36 cellular contexts compared by ENCODE assay signal in the genomic region with DNA sequence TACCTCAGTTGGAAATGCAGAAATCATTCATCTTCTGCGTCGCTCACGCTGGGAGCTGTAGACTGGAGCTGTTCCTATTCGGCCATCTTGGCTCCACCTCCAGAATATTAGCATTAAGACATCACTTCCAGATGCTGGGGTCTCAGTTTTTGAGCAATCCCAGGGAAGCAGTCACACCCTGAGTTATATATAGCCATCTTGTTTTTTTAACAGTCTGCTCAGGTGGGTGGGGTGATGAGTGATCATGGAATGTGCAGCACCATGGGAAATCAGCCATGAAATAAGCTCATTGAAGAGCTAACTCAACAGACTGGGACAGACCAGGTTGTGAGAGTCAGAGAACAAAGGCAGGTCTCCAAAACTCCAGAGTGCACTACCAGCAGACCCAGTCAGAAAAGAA. TPM values are rescaled to one million over a fixed set of nuclear protein-coding genes. Genes with fewer than 3 reads are reported as not detected.
"Had no signal": no experiment of that assay in that cellular context is flagged by ENCODE, and none has a peak within 500 bp of the region (broad histone marks: within the 10 kb centered on the region; RNA-seq: fewer than 3 reads in every experiment).

No MANE protein-coding gene starts in this region.

- H3K27me3 ChIP-seq: SJCRH30 had no signal

- H3K27ac ChIP-seq: SJCRH30, SK-N-MC had no signal

- H3K27me3 Mint-ChIP-seq: activated CD4-positive, alpha-beta T cell treated with anti-CD3 and anti-CD28 coated beads, Interleukin-2, amount 10 ng/mL, durations not matched to agents 24 days and 14 days had no signal

- H3K4me3 Mint-ChIP-seq: activated CD4-positive, alpha-beta T cell treated with anti-CD3 and anti-CD28 coated beads, Interleukin-2, amount 10 ng/mL, durations not matched to agents 24 days and 14 days; activated CD8-positive, alpha-beta T cell treated with anti-CD3 and anti-CD28 coated beads for 36 hours; activated naive CD8-positive, alpha-beta T cell treated with anti-CD3 and anti-CD28 coated beads for 36 hours; activated T-cell treated with anti-CD3 and anti-CD28 coated beads, Interleukin-2, amount 50 U/mL, for 72 hours; activated T-helper 17 cell treated with anti-CD3 and anti-CD28 coated beads, Interleukin-2, amount 50 U/mL, for 72 hours had no signal

- H3K27ac Mint-ChIP-seq: activated CD4-positive, alpha-beta T cell treated with anti-CD3 and anti-CD28 coated beads, Interleukin-2, amount 10 ng/mL, durations not matched to agents 24 days and 14 days; activated CD8-positive, alpha-beta T cell treated with anti-CD3 and anti-CD28 coated beads for 36 hours; activated naive CD8-positive, alpha-beta T cell treated with anti-CD3 and anti-CD28 coated beads for 36 hours; activated T-cell treated with anti-CD3 and anti-CD28 coated beads, Interleukin-2, amount 50 U/mL, for 72 hours; activated T-helper 17 cell treated with anti-CD3 and anti-CD28 coated beads, Interleukin-2, amount 50 U/mL, for 72 hours had no signal

- H3K36me3 Mint-ChIP-seq: activated naive CD8-positive, alpha-beta T cell treated with anti-CD3 and anti-CD28 coated beads for 36 hours had no signal

- H3K4me3 ChIP-seq: SJCRH30, SK-N-MC had no signal

- DNase-seq: activated CD4-positive, alpha-beta T cell treated with anti-CD3 and anti-CD28 coated beads, Interleukin-2, amount 10 ng/mL, durations not matched to agents 24 days and 14 days; activated CD4-positive, alpha-beta T cell treated with anti-CD3 and anti-CD28 coated beads, Interleukin-2, amount 50 U/mL, for 4 hours; activated CD8-positive, alpha-beta T cell treated with anti-CD3 and anti-CD28 coated beads for 36 hours; activated effector memory CD4-positive, alpha-beta T cell treated with anti-CD3 and anti-CD28 coated beads, Interleukin-2, amount 50 U/mL, for 16 hours; activated naive CD4-positive, alpha-beta T cell; activated naive CD4-positive, alpha-beta T cell treated with anti-CD3 and anti-CD28 coated beads, Interleukin-2, amount 50 U/mL, for 16 hours; activated naive CD8-positive, alpha-beta T cell treated with anti-CD3 and anti-CD28 coated beads for 36 hours; activated T-cell treated with anti-CD3 and anti-CD28 coated beads, Interleukin-2, amount 50 U/mL, for 1 hour; activated T-cell treated with anti-CD3 and anti-CD28 coated beads, Interleukin-2, amount 50 U/mL, for 72 hours; amniotic stem cell; aorta; Karpas-422; KBM-7; MM.1S; MV-4-11; NCI-H1092; NCI-H1417; NCI-H146; NCI-H187; NCI-H2029 treated with DMSO at 0.1 percent for 48 hours; NCI-H2107; NCI-H2171; NCI-H510A; NCI-H526; NCI-H748 treated with DMSO at 0.1 percent for 48 hours; NK-92 treated with Interleukin-12 subunit alpha and Interleukin-12 subunit beta, amount 100 ng/mL, for 24 hours; SHP77; SJCRH30; T1000 had no signal

- H3K9me3 ChIP-seq: SJCRH30 had no signal

- H3K9me3 Mint-ChIP-seq: activated CD4-positive, alpha-beta T cell treated with anti-CD3 and anti-CD28 coated beads, Interleukin-2, amount 10 ng/mL, durations not matched to agents 24 days and 14 days; activated T-helper 17 cell treated with anti-CD3 and anti-CD28 coated beads, Interleukin-2, amount 50 U/mL, for 72 hours had no signal

- H3K36me3 ChIP-seq: SJCRH30 had no signal

- H3K4me1 ChIP-seq: SJCRH30 had no signal

- H3K4me1 Mint-ChIP-seq: activated CD4-positive, alpha-beta T cell treated with anti-CD3 and anti-CD28 coated beads, Interleukin-2, amount 10 ng/mL, durations not matched to agents 24 days and 14 days; activated T-helper 17 cell treated with anti-CD3 and anti-CD28 coated beads, Interleukin-2, amount 50 U/mL, for 72 hours had no signal

RNA-seq across cellular contexts. Expression of gene HMGB4, which starts 27.0 kb away (rescaled TPM):
- total RNA-seq: activated CD4-positive, alpha-beta T cell treated with anti-CD3 and anti-CD28 coated beads, Interleukin-2, amount 10 ng/mL, durations not matched to agents 24 days and 14 days; activated CD8-positive, alpha-beta memory T cell treated with anti-CD3 and anti-CD28 coated beads for 36 hours; activated CD8-positive, alpha-beta T cell treated with anti-CD3 and anti-CD28 coated beads for 36 hours; activated naive CD8-positive, alpha-beta T cell treated with anti-CD3 and anti-CD28 coated beads for 36 hours; activated T-cell treated with anti-CD3 and anti-CD28 coated beads, Interleukin-2, amount 50 U/mL, for 72 hours; activated T-helper 17 cell treated with anti-CD3 and anti-CD28 coated beads, Interleukin-2, amount 50 U/mL, for 72 hours; aorta; cardiac septum; OCI-LY7; SJCRH30; T-helper 1 cell treated with Interleukin-12 subunit alpha and Interleukin-12 subunit beta and Interleukin-4 antibody, amounts not matched to agents 30 ng/mL and 1 ng/mL, for 36 hours; T-helper 2 cell treated with Interferon-gamma antibody and Interleukin-4, amounts not matched to agents 100 ng/mL and 5 ng/mL, for 36 hours had no signal
- polyA plus RNA-seq: aorta had no signal
